Comparison of ENCODE assay signal across 8 cellular contexts in the genomic region with DNA sequence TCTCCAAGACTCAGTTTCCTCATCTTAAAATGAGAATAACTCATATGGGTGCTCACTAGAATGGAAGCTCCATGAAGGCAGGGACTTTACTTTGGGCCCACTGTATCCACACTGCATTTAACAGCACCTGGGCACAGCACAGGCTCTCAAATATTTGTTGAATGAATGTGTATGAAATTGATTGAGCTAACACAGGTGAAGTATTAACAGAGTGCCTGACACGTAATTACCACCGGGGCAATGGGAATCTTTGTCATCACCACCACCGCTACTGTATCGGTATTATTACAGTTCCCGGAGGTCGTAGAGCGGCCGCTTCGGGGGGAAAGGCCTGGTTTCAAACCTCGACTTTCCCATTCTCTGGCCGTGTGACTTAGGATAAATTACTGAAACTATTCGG. TPM values are rescaled to one million over a fixed set of nuclear protein-coding genes. Genes with fewer than 3 reads are reported as not detected.
DNase-seq lines count a peak whose midpoint lies in the region; ATAC-seq and TF ChIP-seq lines count a peak whose summit lies in the region.

No MANE protein-coding gene starts in this region.

- H3K27me3 Mint-ChIP-seq in natural killer cell (ENCODE audit: low read depth in 2 of 2) = peaks cover 8 to 14% of the 10 kb centered on the region in 2 donors

- H3K79me2 ChIP-seq in KMS-11 (ENCODE audit: insufficient read depth, low read depth) (no peaks in the 10 kb centered on the region), OCI-LY7 (ENCODE audit: insufficient read depth, low read depth, low read length) (no peaks in the 10 kb centered on the region)

- H3K4me3 ChIP-seq in BE2C (ENCODE audit: low read depth, low read length) = peak overlapping the region; percentile 86
- no peak overlapping the region for H3K4me3 ChIP-seq in KMS-11 (IDR thresholded peaks at IDR 0.05; ENCODE audit: insufficient read depth, low read depth, low read length)
- peak overlapping the region; percentile 87 for H3K4me3 ChIP-seq in choroid plexus epithelial cell (ENCODE audit: low read depth, low read length)
- no peak overlapping the region for H3K4me3 ChIP-seq in OCI-LY7 (ENCODE audit: low read depth, low read length, poor library complexity, severe bottlenecking)

- no peaks in the 10 kb centered on the region for H3K9me2 ChIP-seq in OCI-LY7 (ENCODE audit: insufficient read depth, low read length)

- H3K36me3 Mint-ChIP-seq in natural killer cell = no peaks in the 10 kb centered on the region

- peak overlapping the region; percentile 95 for H3K4me3 Mint-ChIP-seq in natural killer cell

- H3K9me3 Mint-ChIP-seq in natural killer cell = no peaks in the 10 kb centered on the region

- no peaks in the 10 kb centered on the region for H3K9me3 ChIP-seq in BE2C
- H3K9me3 ChIP-seq in OCI-LY7 (ENCODE audit: low read length) = no peaks in the 10 kb centered on the region

- H3K27ac ChIP-seq in KMS-11 (no peak overlapping the region), OCI-LY7 (ENCODE audit: low read depth, low read length, poor library complexity, severe bottlenecking) (no peak overlapping the region)

- H3K4me1 ChIP-seq in BE2C (0 out of 2 replicates have a peak, but pooled peaks cover 4% of the 10 kb centered on the region), KMS-11 (ENCODE audit: low read depth, poor library complexity, severe bottlenecking) (peaks cover 4% of the 10 kb centered on the region), OCI-LY7 (ENCODE audit: insufficient read depth, low read length, poor library complexity, severe bottlenecking) (no peaks in the 10 kb centered on the region)

- peak overlapping the region; percentile 61; the same call in 1 of the 2 replicates for H3K9ac ChIP-seq in KMS-11

- peak overlapping the region; percentile 54 for H3K4me2 ChIP-seq in KMS-11
- no peak overlapping the region for H3K4me2 ChIP-seq in OCI-LY7 (ENCODE audit: low read length)

- ATAC-seq in natural killer cell = no peak

- peak overlapping the region; percentile 88 for H2AFZ ChIP-seq in KMS-11 (ENCODE audit: low read depth)
- no peak overlapping the region for H2AFZ ChIP-seq in OCI-LY7 (ENCODE audit: low read length)

- H4K20me1 ChIP-seq in KMS-11 (ENCODE audit: insufficient read depth) (no peaks in the 10 kb centered on the region), OCI-LY7 (ENCODE audit: insufficient read depth, low read length) (no peaks in the 10 kb centered on the region)

- no TSS peak for BruUV-seq in OCI-LY7 (replicated peaks; lab: Mats Ljungman, UMichigan)

- CTCF ChIA-PET in OCI-LY7 (lab: Charles Lee; ENCODE audit: unreplicated experiment) = no interaction called here

- peak overlapping the region; percentile 93 to 98 for H3K27ac Mint-ChIP-seq in natural killer cell

- no peak for TF ChIP-seq CTCF in BE2C (IDR thresholded peaks at IDR 0.05; ENCODE audit: low read depth, low read length)
- TF ChIP-seq CTCF in KMS-11 (conservative IDR thresholded peaks at IDR 0.05; ENCODE audit: low read depth, low read length) = no peak
- TF ChIP-seq CTCF in choroid plexus epithelial cell (conservative IDR thresholded peaks at IDR 0.05; ENCODE audit: low read depth, low read length) = no peak
- no peak for TF ChIP-seq CTCF in natural killer cell (IDR thresholded peaks at IDR 0.05)
- no peak for TF ChIP-seq CTCF in OCI-LY7 (conservative IDR thresholded peaks at IDR 0.05; ENCODE audit: low read length)

- POLR2A ChIA-PET in OCI-LY7 (lab: Charles Lee) = interaction anchor here (0.7 to 1.5 kb wide), 4 partner anchors 10 to 415 kb away, joined by 3 to 5 read pairs (median 4); no protein-coding TSS in a partner anchor

- intact Hi-C loops in natural killer cell (cut with micrococcal nuclease) = no loop called here
- intact Hi-C loops in OCI-LY7 (cut with micrococcal nuclease; ENCODE audit: unreplicated experiment) = no loop called here

- H3K36me3 ChIP-seq in BE2C = no peaks in the 10 kb centered on the region
- H3K36me3 ChIP-seq in KMS-11 (ENCODE audit: insufficient read depth) = no peaks in the 10 kb centered on the region
- no peaks in the 10 kb centered on the region; the same call in 1 of the 2 replicates for H3K36me3 ChIP-seq in OCI-LY7 (ENCODE audit: insufficient read depth, low read length)

- H3K4me1 Mint-ChIP-seq in natural killer cell = peaks cover 32 to 39% of the 10 kb centered on the region in 2 donors

- H3K27me3 ChIP-seq in BE2C (no peaks in the 10 kb centered on the region), KMS-11 (ENCODE audit: insufficient read depth, low read depth) (no peaks in the 10 kb centered on the region)

- DNase-seq in BE2C (no peak), choroid plexus epithelial cell (ENCODE audit: low read depth) (no peak), natural killer cell (no peak), OCI-LY7 (ENCODE audit: low spot score) (no peak), COLO668 (lab: John Stamatoyannopoulos, UW; ENCODE audit: unreplicated experiment) (no peak), HCEC 1CT (no peak)
- no peak for DNase-seq in stimulated activated CD4-positive, alpha-beta T cell treated with anti-CD3 and anti-CD28 coated beads, Interleukin-2, amount 100 ng/mL, for 24 hours

RNA-seq across cellular contexts. Expression of a gene that starts 1.2 kb away (rescaled TPM):
- 10.3 TPM for polyA plus RNA-seq in BE2C (2012; ENCODE audit: insufficient read depth, insufficient read length, low read depth)
- total RNA-seq in natural killer cell = 10 to 100 TPM; 12.1 to 21.3 (median 15.5) TPM
- not detected in 2 replicates for total RNA-seq in OCI-LY7 (2014; rRNA removed; shearing (Covaris generic))
- total RNA-seq in OCI-LY7 (2022) = 9.6 TPM in 2 replicates

Comparison
In these comparisons a context has a peak if more than half of its experiments do, and no peak if none do; other contexts are left out.
1. H3K4me3 ChIP-seq: peak in BE2C (single experiment) and choroid plexus epithelial cell (single experiment); none in KMS-11 (single experiment) and OCI-LY7 (single experiment).